8 cellular contexts compared by ENCODE assay signal in genomic region chr11:120182790-120183491, GRCh38. TPM values are rescaled to one million over a fixed set of nuclear protein-coding genes. Genes with fewer than 3 reads are reported as not detected.
DNase-seq lines count a peak whose midpoint lies in the region; ATAC-seq and TF ChIP-seq lines count a peak whose summit lies in the region.

No MANE protein-coding gene starts in this region.

- H3K27me3 ChIP-seq in mammary epithelial cell (ENCODE audit: insufficient read depth, low read length), result no peaks in the 10 kb centered on the region

- H3K9ac ChIP-seq in mammary epithelial cell (ENCODE audit: insufficient read depth, low read length), result no peak overlapping the region

- intact Hi-C loops in mammary epithelial cell (cut with micrococcal nuclease), result no loop called here

- peaks cover 8% of the 10 kb centered on the region for H3K4me1 ChIP-seq in mammary epithelial cell (ENCODE audit: insufficient read depth, low read length)

- no peak overlapping the region for H3K4me3 ChIP-seq in mammary epithelial cell (replicated peaks in 1 of 3; ENCODE audit: insufficient read depth in 1 of 3, low read depth in 2 of 3, low read length in 3 of 3)

- dilution Hi-C loops in mammary epithelial cell (cut with HindIII; ENCODE audit: low sequenced_read_pairs), result no loop called here

- H3K27ac ChIP-seq in mammary epithelial cell (ENCODE audit: insufficient read depth, low read depth, low read length), result no peak overlapping the region

- no peaks in the 10 kb centered on the region for H3K9me3 ChIP-seq in mammary epithelial cell (replicated peaks; ENCODE audit: insufficient read depth, low read length)

- DNase-seq in COLO668 (lab: John Stamatoyannopoulos, UW; ENCODE audit: unreplicated experiment) (peak; percentile 9), LHCN-M2 (ENCODE audit: low read depth) (peak; percentile 16), mammary epithelial cell (no peak), mesenteric fat pad (ENCODE audit: low spot score) (peak; percentile 60), GM19238 (ENCODE audit: insufficient read length, low spot score) (no peak)
- DNase-seq in central memory CD4-positive, alpha-beta T cell, result no peak

- ATAC-seq in GM21526 (IDR thresholded peaks at IDR 0.05; ENCODE audit: low FRiP score, unreplicated experiment) (no peak), HG03342 (IDR thresholded peaks at IDR 0.05; ENCODE audit: unreplicated experiment) (no peak)

- no peaks in the 10 kb centered on the region for H3K79me2 ChIP-seq in mammary epithelial cell (ENCODE audit: insufficient read depth, low read length)

- H4K20me1 ChIP-seq in mammary epithelial cell (ENCODE audit: insufficient read depth, low read length), result no peaks in the 10 kb centered on the region

- CTCF ChIA-PET in mammary epithelial cell (lab: Charles Lee; ENCODE audit: low non-redundant PET), result no interaction called here

- TF ChIP-seq CTCF in mammary epithelial cell (conservative IDR thresholded peaks at IDR 0.05 in 1 of 2, IDR thresholded peaks at IDR 0.05 in 1 of 2; ENCODE audit: extremely low read depth in 1 of 2, insufficient read depth in 1 of 2, low read depth in 1 of 2, low read length in 2 of 2), result peak; percentile 40 to 69

- in situ Hi-C loops in mammary epithelial cell (cut with MboI; ENCODE audit: low sequenced_read_pairs in 2 of 2), result no loop called here

- H3K36me3 ChIP-seq in mammary epithelial cell (ENCODE audit: insufficient read depth, low read length), result no peaks in the 10 kb centered on the region

- H2AFZ ChIP-seq in mammary epithelial cell (ENCODE audit: low read depth, low read length), result no peak overlapping the region

- 77% methylated on average over 3 of the region's 5 CpGs for WGBS in mammary epithelial cell (ENCODE audit: low coverage, missing lambda C conversion rate)

- H3K4me2 ChIP-seq in mammary epithelial cell (ENCODE audit: insufficient read depth, low read depth, low read length), result no peak overlapping the region

- BruUV-seq in mammary epithelial cell (replicated peaks; lab: Mats Ljungman, UMichigan), result no TSS peak

RNA-seq across cellular contexts. Expression of gene OAF, which starts 27.9 kb away (rescaled TPM):
- 16.3 and 18.7 TPM in 2 replicates for total RNA-seq in LHCN-M2 (2014; rRNA removed)
- polyA plus RNA-seq in LHCN-M2 (2012), result 3.3 TPM
- total RNA-seq in mammary epithelial cell, result 10 to 100 TPM in 1 of 2 donors, 1 to 10 TPM in 1; 4.7 to 20.3 TPM
- polyA plus RNA-seq in mammary epithelial cell, result 16.5 TPM
- polyA minus RNA-seq in mammary epithelial cell, result 9.3 TPM
- 68.4 TPM for total RNA-seq in mesenteric fat pad

RNA-seq across cellular contexts. Expression of gene TRIM29, which starts 45.0 kb away (rescaled TPM):
- total RNA-seq in LHCN-M2 (2014; rRNA removed), result not detected in 2 replicates
- polyA plus RNA-seq in LHCN-M2 (2012), result 0.04 TPM
- 100 to 1,000 TPM; 256 to 341 TPM for total RNA-seq in mammary epithelial cell
- polyA plus RNA-seq in mammary epithelial cell, result 315 TPM
- polyA minus RNA-seq in mammary epithelial cell, result 668 TPM
- total RNA-seq in mesenteric fat pad, result 1.3 TPM

RNA-seq across cellular contexts. Expression of gene POU2F3, which starts 57.0 kb away (rescaled TPM):
- total RNA-seq in LHCN-M2 (2014; rRNA removed) (not detected in 2 replicates), mammary epithelial cell (under 1 TPM; 0.17 to 0.38 TPM), mesenteric fat pad (0.19 TPM)
- polyA plus RNA-seq in LHCN-M2 (2012), result not detected
- polyA plus RNA-seq in mammary epithelial cell, result 0.17 TPM
- not detected for polyA minus RNA-seq in mammary epithelial cell

Comparison
In these comparisons a context has a peak if more than half of its experiments do, and no peak if none do; other contexts are left out.
1. DNase-seq: peak in COLO668 (single experiment), LHCN-M2 (single experiment) and mesenteric fat pad (single experiment); none in mammary epithelial cell (single experiment), central memory CD4-positive, alpha-beta T cell (single experiment) and GM19238 (single experiment).
2. RNA of gene TRIM29, which starts 45.0 kb away (total RNA-seq): 256 to 341 TPM in mammary epithelial cell; 1.3 TPM in mesenteric fat pad (single experiment) and not detected in LHCN-M2; every median in the first group is over 100 times any median in the second.